In genomic region chr14:56195727-56196126, GRCh38 we compare ENCODE assay signal across 8 cellular contexts.
A peak's percentile ranks its signal among the peaks of the same experiment; 100 is the strongest.
DNase-seq lines count a peak whose midpoint lies in the region; ATAC-seq and TF ChIP-seq lines count a peak whose summit lies in the region.

No MANE protein-coding gene starts in this region.

- H3K27me3 Mint-ChIP-seq in activated naive CD4-positive, alpha-beta T cell treated with anti-CD3 and anti-CD28 coated beads for 36 hours (ENCODE audit: low read depth), result no peaks in the 10 kb centered on the region
- no peaks in the 10 kb centered on the region for H3K27me3 Mint-ChIP-seq in activated naive CD8-positive, alpha-beta T cell
- H3K27me3 Mint-ChIP-seq in osteocyte (ENCODE audit: unreplicated experiment), result no peaks in the 10 kb centered on the region

- H3K4me1 Mint-ChIP-seq in activated naive CD4-positive, alpha-beta T cell treated with anti-CD3 and anti-CD28 coated beads for 36 hours (ENCODE audit: low read depth), result peaks cover 25% of the 10 kb centered on the region
- peaks cover 27% of the 10 kb centered on the region for H3K4me1 Mint-ChIP-seq in activated naive CD8-positive, alpha-beta T cell (ENCODE audit: low read depth)
- peaks cover 30% of the 10 kb centered on the region for H3K4me1 Mint-ChIP-seq in osteocyte (ENCODE audit: unreplicated experiment)

- peak overlapping the region; percentile 76 for H3K27ac Mint-ChIP-seq in activated naive CD4-positive, alpha-beta T cell treated with anti-CD3 and anti-CD28 coated beads for 36 hours
- peak overlapping the region; percentile 88 for H3K27ac Mint-ChIP-seq in activated naive CD8-positive, alpha-beta T cell
- peak overlapping the region; percentile 76 for H3K27ac Mint-ChIP-seq in osteocyte (ENCODE audit: unreplicated experiment)

- peak; percentile 72 for ATAC-seq in HG02571 (IDR thresholded peaks at IDR 0.05; ENCODE audit: unreplicated experiment)

- CTCF ChIA-PET in activated naive CD4-positive, alpha-beta T cell treated with anti-CD3 and anti-CD28 coated beads for 36 hours (lab: Charles Lee), result no interaction called here

- H3K36me3 Mint-ChIP-seq in activated naive CD4-positive, alpha-beta T cell treated with anti-CD3 and anti-CD28 coated beads for 36 hours (ENCODE audit: low read depth), result no peaks in the 10 kb centered on the region
- H3K36me3 Mint-ChIP-seq in activated naive CD8-positive, alpha-beta T cell, result peaks cover 2% of the 10 kb centered on the region
- H3K36me3 Mint-ChIP-seq in osteocyte (ENCODE audit: unreplicated experiment), result no peaks in the 10 kb centered on the region

- TF ChIP-seq CTCF in osteocyte (IDR thresholded peaks at IDR 0.05), result no peak

- no peaks in the 10 kb centered on the region for H3K9me3 Mint-ChIP-seq in activated naive CD4-positive, alpha-beta T cell treated with anti-CD3 and anti-CD28 coated beads for 36 hours
- H3K9me3 Mint-ChIP-seq in activated naive CD8-positive, alpha-beta T cell (ENCODE audit: low read depth), result no peaks in the 10 kb centered on the region
- no peaks in the 10 kb centered on the region for H3K9me3 Mint-ChIP-seq in osteocyte (ENCODE audit: unreplicated experiment)

- DNase-seq in activated naive CD4-positive, alpha-beta T cell treated with anti-CD3 and anti-CD28 coated beads for 36 hours, result peak; percentile 72
- DNase-seq in activated naive CD4-positive, alpha-beta T cell treated with anti-CD3 and anti-CD28 coated beads, Interleukin-2, amount 50 U/mL, for 16 hours, result no peak
- DNase-seq in NCI-H146 treated with DMSO at 0.1 percent for 48 hours (lab: John Stamatoyannopoulos, UW; ENCODE audit: unreplicated experiment), result peak; percentile 48
- peak; percentile 80 for DNase-seq in osteocyte (ENCODE audit: extremely low spot score, unreplicated experiment)
- DNase-seq in HPDE6-E6E7 (ENCODE audit: extremely low spot score), result no peak
- DNase-seq in AG08396 (ENCODE audit: low spot score), result no peak

- intact Hi-C loops in activated naive CD4-positive, alpha-beta T cell treated with anti-CD3 and anti-CD28 coated beads for 36 hours (cut with micrococcal nuclease), result loop anchor here (2.0 to 10.0 kb wide), 3 partner anchors 23 to 391 kb away; no protein-coding TSS in a partner anchor

- peak overlapping the region; percentile 54 for H3K4me3 Mint-ChIP-seq in activated naive CD4-positive, alpha-beta T cell treated with anti-CD3 and anti-CD28 coated beads for 36 hours
- peak overlapping the region; percentile 69 for H3K4me3 Mint-ChIP-seq in activated naive CD8-positive, alpha-beta T cell
- H3K4me3 Mint-ChIP-seq in osteocyte (ENCODE audit: unreplicated experiment), result no peak overlapping the region

Comparison
In these comparisons a context has a peak if more than half of its experiments do, and no peak if none do; other contexts are left out.
1. DNase-seq: peak in activated naive CD4-positive, alpha-beta T cell treated with anti-CD3 and anti-CD28 coated beads for 36 hours (single experiment), NCI-H146 treated with DMSO at 0.1 percent for 48 hours (single experiment) and osteocyte (single experiment); none in activated naive CD4-positive, alpha-beta T cell treated with anti-CD3 and anti-CD28 coated beads, Interleukin-2, amount 50 U/mL, for 16 hours (single experiment), HPDE6-E6E7 (single experiment) and AG08396 (single experiment).
2. Peak in every context shown above with its lines, with median percentiles within 50 percentile points of each other: H3K27ac Mint-ChIP-seq.